8 cellular contexts compared by ENCODE assay signal in the genomic region with DNA sequence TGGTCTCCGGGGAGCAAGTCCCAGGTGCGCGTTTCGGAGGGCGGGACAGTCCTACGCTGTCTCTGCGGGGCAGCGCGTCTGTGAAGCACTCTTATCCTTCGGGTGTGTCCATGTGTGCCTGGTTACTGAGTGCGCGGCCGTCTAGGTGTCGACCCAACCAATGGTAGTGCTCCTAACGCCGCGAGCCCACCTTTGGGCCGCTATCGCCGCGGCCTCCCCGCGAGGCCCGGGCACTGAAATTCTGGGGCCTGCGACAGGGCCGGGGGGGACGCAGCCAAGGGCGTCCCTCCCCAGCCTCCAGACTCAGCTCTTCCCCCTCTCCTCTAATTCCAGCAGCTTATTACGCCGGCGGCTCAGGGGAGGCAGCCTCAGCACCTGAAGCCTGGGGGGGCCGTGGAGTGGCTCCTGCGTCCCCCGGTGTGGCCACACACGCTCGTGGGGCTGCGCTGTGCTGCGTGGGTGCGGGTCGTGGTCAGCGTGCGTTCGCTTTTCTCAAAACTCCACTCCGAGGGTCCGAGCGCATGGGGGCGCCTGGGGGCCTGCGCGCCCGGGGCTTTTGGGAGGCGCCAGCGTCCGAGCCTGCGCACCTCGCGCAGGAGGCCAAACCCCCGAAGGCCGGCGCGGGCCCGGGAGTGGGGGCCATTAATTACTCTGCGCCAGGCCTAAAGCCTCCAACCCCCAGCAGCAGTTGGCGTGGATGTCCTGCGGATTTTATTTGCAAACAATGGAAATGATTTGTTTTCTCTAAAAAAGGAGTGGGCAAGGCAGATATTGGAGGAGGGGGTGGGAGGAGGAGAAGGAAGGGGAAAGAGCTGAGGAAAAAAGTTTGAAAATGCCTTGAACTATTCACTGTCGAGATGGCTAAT. TPM values are rescaled to one million over a fixed set of nuclear protein-coding genes. Genes with fewer than 3 reads are reported as not detected.
DNase-seq lines count a peak whose midpoint lies in the region; ATAC-seq and TF ChIP-seq lines count a peak whose summit lies in the region.

No MANE protein-coding gene starts in this region.

- H3K9me3 ChIP-seq in BE2C: no peaks in the 10 kb centered on the region
- no peaks in the 10 kb centered on the region for H3K9me3 ChIP-seq in adipocyte (ENCODE audit: control insufficient read depth, low read length)
- no peaks in the 10 kb centered on the region for H3K9me3 ChIP-seq in thoracic aorta

- H3K4me1 ChIP-seq in BE2C (no peaks in the 10 kb centered on the region; the same call in 1 of the 2 replicates), adipocyte (ENCODE audit: control insufficient read depth, insufficient read depth, low read length) (peaks cover 14% of the 10 kb centered on the region), thoracic aorta (ENCODE audit: control insufficient read depth in 1 of 2, low read depth in 2 of 2) (peaks cover 0 to 29% of the 10 kb centered on the region in 2 donors)

- H3K4me3 ChIP-seq in BE2C (ENCODE audit: low read depth, low read length): peak overlapping the region; percentile 93
- peak overlapping the region; percentile 95 for H3K4me3 ChIP-seq in adipocyte (ENCODE audit: low read length)
- peak overlapping the region; percentile 91 for H3K4me3 ChIP-seq in kidney epithelial cell (ENCODE audit: low read depth, low read length)
- peak overlapping the region; percentile 84 for H3K4me3 ChIP-seq in thoracic aorta

- no peak for ATAC-seq in thoracic aorta (ENCODE audit: insufficient number of reproducible peaks, low FRiP score, low read depth)
- ATAC-seq in HG03439 (IDR thresholded peaks at IDR 0.05; ENCODE audit: unreplicated experiment): no peak
- no peak for ATAC-seq in HG03175 (IDR thresholded peaks at IDR 0.05; ENCODE audit: unreplicated experiment)

- DNase-seq in BE2C: no peak
- peak; percentile 30 for DNase-seq in HT-29 (ENCODE audit: low spot score)
- peak; percentile 22 for DNase-seq in adipocyte (ENCODE audit: low read depth)
- no peak for DNase-seq in kidney epithelial cell (ENCODE audit: low read depth)
- DNase-seq in thoracic aorta (ENCODE audit: low spot score): no peak
- DNase-seq in H4 (ENCODE audit: low spot score): no peak

- H3K27me3 ChIP-seq in BE2C: peaks cover 45% of the 10 kb centered on the region
- no peaks in the 10 kb centered on the region for H3K27me3 ChIP-seq in adipocyte (replicated peaks; ENCODE audit: control insufficient read depth, insufficient read depth, low read length)
- no peaks in the 10 kb centered on the region for H3K27me3 ChIP-seq in kidney epithelial cell (ENCODE audit: control insufficient read depth, insufficient read depth, low read length)
- H3K27me3 ChIP-seq in thoracic aorta (replicated peaks; ENCODE audit: insufficient read depth): no peaks in the 10 kb centered on the region

- H3K9ac ChIP-seq in adipocyte (ENCODE audit: low read length): peak overlapping the region; percentile 100

- H3K27ac ChIP-seq in thoracic aorta: peak overlapping the region; percentile 99

- TF ChIP-seq CTCF in BE2C (IDR thresholded peaks at IDR 0.05; ENCODE audit: low read depth, low read length) (no peak), kidney epithelial cell (IDR thresholded peaks at IDR 0.05; ENCODE audit: insufficient read depth, low read length, poor library complexity, severe bottlenecking) (no peak), thoracic aorta (IDR thresholded peaks at IDR 0.05) (no peak)

- peaks cover 2% of the 10 kb centered on the region for H3K36me3 ChIP-seq in BE2C
- H3K36me3 ChIP-seq in adipocyte (ENCODE audit: control insufficient read depth, insufficient read depth, low read length, severe bottlenecking): no peaks in the 10 kb centered on the region
- no peaks in the 10 kb centered on the region for H3K36me3 ChIP-seq in kidney epithelial cell (ENCODE audit: control insufficient read depth, insufficient read depth, low read length)
- peaks cover 2% of the 10 kb centered on the region for H3K36me3 ChIP-seq in thoracic aorta

RNA-seq across cellular contexts. Expression of a gene that starts 3.0 kb away (rescaled TPM):
- 21.6 TPM for polyA plus RNA-seq in BE2C (2012; ENCODE audit: insufficient read depth, insufficient read length, low read depth)
- total RNA-seq in HT-29 (2014; rRNA removed; shearing (Covaris generic)): 4.6 and 8.8 TPM in 2 replicates
- total RNA-seq in kidney epithelial cell: 13.8 and 16.8 TPM in 2 replicates
- 10 to 100 TPM; 28.8 to 42.3 TPM for total RNA-seq in thoracic aorta
- total RNA-seq in H4 (2014; rRNA removed; shearing (Covaris generic)): 3.4 and 3.7 TPM in 2 replicates

RNA-seq across cellular contexts. Expression of a gene that starts 26.9 kb away (rescaled TPM):
- 1.4 TPM for polyA plus RNA-seq in BE2C (2012; ENCODE audit: insufficient read depth, insufficient read length, low read depth)
- total RNA-seq in HT-29 (2014; rRNA removed; shearing (Covaris generic)): not detected in 2 replicates
- total RNA-seq in kidney epithelial cell: 18.7 and 24.3 TPM in 2 replicates
- 10 to 100 TPM in 1 of 2 donors, 1 to 10 TPM in 1; 8.3 to 36.6 TPM for total RNA-seq in thoracic aorta
- total RNA-seq in H4 (2014; rRNA removed; shearing (Covaris generic)): 0.10 TPM in 1 of 2 replicates, not detected in the other

Comparison
In these comparisons a context has a peak if more than half of its experiments do, and no peak if none do; other contexts are left out.
1. DNase-seq: peak in HT-29 (single experiment) and adipocyte (single experiment); none in BE2C (single experiment), kidney epithelial cell (single experiment), thoracic aorta (single experiment) and H4 (single experiment).
2. Peak in every context shown above with its lines, with median percentiles within 50 percentile points of each other: H3K4me3 ChIP-seq.